Comparison of ENCODE assay signal across 12 cellular contexts in genomic region chr21:46058339-46059145, GRCh38. TPM values are rescaled to one million over a fixed set of nuclear protein-coding genes. Genes with fewer than 3 reads are reported as not detected.
DNase-seq lines count a peak whose midpoint lies in the region; ATAC-seq and TF ChIP-seq lines count a peak whose summit lies in the region.
"Had no signal": no experiment of that assay in that cellular context is flagged by ENCODE, and none has a peak within 500 bp of the region (broad histone marks: within the 10 kb centered on the region; RNA-seq: fewer than 3 reads in every experiment).

No MANE protein-coding gene starts in this region.

- H3K14ac ChIP-seq in trophoblast cell (ENCODE audit: low read length): no peak overlapping the region

- H2AFZ ChIP-seq in Loucy (ENCODE audit: low read length) (no peak overlapping the region), trophoblast cell (ENCODE audit: insufficient read depth, low read length, poor library complexity) (no peak overlapping the region)

- no peak overlapping the region for H4K91ac ChIP-seq in trophoblast cell (ENCODE audit: low read depth, low read length)

- peaks cover 39% of the 10 kb centered on the region for H3K9me3 ChIP-seq in AG04450 (ENCODE audit: control insufficient read depth, insufficient read depth, low read length)
- H3K9me3 ChIP-seq in Loucy (ENCODE audit: insufficient read depth, low read depth, low read length): peaks cover 20% of the 10 kb centered on the region; the same call in 1 of the 2 replicates
- H3K9me3 ChIP-seq in trophoblast cell (ENCODE audit: insufficient read depth, low read depth, low read length): peaks cover 32% of the 10 kb centered on the region
- H3K9me3 ChIP-seq in body of pancreas: no peaks in the 10 kb centered on the region

- no peaks in the 10 kb centered on the region for H3K27me3 ChIP-seq in AG04450 (ENCODE audit: control insufficient read depth, insufficient read depth, low read length)
- no peaks in the 10 kb centered on the region for H3K27me3 ChIP-seq in Loucy (ENCODE audit: insufficient read depth, low read length, poor library complexity, severe bottlenecking)
- no peaks in the 10 kb centered on the region for H3K27me3 ChIP-seq in trophoblast cell (ENCODE audit: insufficient read depth, low read length)
- H3K27me3 ChIP-seq in body of pancreas: no peaks in the 10 kb centered on the region

- no peak overlapping the region for H2BK12ac ChIP-seq in trophoblast cell (ENCODE audit: low read length)

- no peaks in the 10 kb centered on the region for H4K20me1 ChIP-seq in Loucy (ENCODE audit: insufficient read depth, low read length, poor library complexity, severe bottlenecking)

- no peak overlapping the region for H3K23ac ChIP-seq in trophoblast cell (ENCODE audit: low read length)

- POLR2A ChIA-PET in AG04450 (lab: Yijun Ruan, JAX): no interaction called here

- H3K27me3 Mint-ChIP-seq in endothelial cell (ENCODE audit: unreplicated experiment): peaks cover 18% of the 10 kb centered on the region

- H3K4me3 Mint-ChIP-seq in endothelial cell (ENCODE audit: unreplicated experiment): peak overlapping the region; percentile 23

- CTCF ChIA-PET in AG04450 (lab: Charles Lee): no interaction called here

- no peak overlapping the region for H3K18ac ChIP-seq in trophoblast cell (ENCODE audit: low read length)

- H3K79me1 ChIP-seq in trophoblast cell (ENCODE audit: low read length): no peaks in the 10 kb centered on the region

- H3F3A ChIP-seq in Loucy (ENCODE audit: low read depth): no peaks in the 10 kb centered on the region

- H3K4me3 ChIP-seq in AG04450 (ENCODE audit: low read depth, low read length) (no peak overlapping the region), Loucy (ENCODE audit: low read length, poor library complexity, severe bottlenecking) (no peak overlapping the region), trophoblast cell (ENCODE audit: low read depth, low read length) (peak overlapping the region; percentile 10), body of pancreas (no peak overlapping the region)

- no peak overlapping the region for H2BK120ac ChIP-seq in trophoblast cell (ENCODE audit: insufficient read depth, low read length, poor library complexity)

- H3K36me3 ChIP-seq in Loucy (ENCODE audit: insufficient read depth, low read length) (no peaks in the 10 kb centered on the region), trophoblast cell (ENCODE audit: control insufficient read depth in 1 of 2, insufficient read depth in 2 of 2, low read length in 2 of 2) (no peaks in the 10 kb centered on the region), body of pancreas (replicated peaks in 1 of 2; ENCODE audit: insufficient read depth in 1 of 2, low read depth in 2 of 2) (no peaks in the 10 kb centered on the region)

- H3K4ac ChIP-seq in trophoblast cell (ENCODE audit: low read depth, low read length): no peak overlapping the region

- no peak overlapping the region for H2AK5ac ChIP-seq in trophoblast cell (ENCODE audit: low read length)

- H4K12ac ChIP-seq in trophoblast cell (ENCODE audit: low read depth, low read length): no peak overlapping the region

- DNase-seq in AG04450 (ENCODE audit: low read depth, low spot score): no peak
- DNase-seq in endothelial cell (ENCODE audit: low spot score): no peak
- no peak for DNase-seq in trophoblast cell
- DNase-seq in SKM-1 treated with dmso at 0.1 percent for 144 hours (lab: John Stamatoyannopoulos, UW; ENCODE audit: unreplicated experiment): no peak
- no peak for DNase-seq in body of pancreas
- DNase-seq in NCI-H1092 (lab: John Stamatoyannopoulos, UW): no peak
- DNase-seq in substantia nigra (lab: John Stamatoyannopoulos, UW): no peak
- DNase-seq: activated CD4-positive, alpha-beta T cell treated with anti-CD3 and anti-CD28 coated beads, Interleukin-2, amount 50 U/mL, for 4 hours; dermis blood vessel endothelial cell; foreskin fibroblast had no signal

- H3K4me1 ChIP-seq in Loucy (ENCODE audit: insufficient read depth, low read length, poor library complexity, severe bottlenecking): peaks cover 15% of the 10 kb centered on the region
- H3K4me1 ChIP-seq in trophoblast cell (ENCODE audit: control insufficient read depth in 1 of 2, insufficient read depth in 2 of 2, low read length in 2 of 2): no peaks in the 10 kb centered on the region
- H3K4me1 ChIP-seq in body of pancreas: no peaks in the 10 kb centered on the region

- H3K4me2 ChIP-seq in Loucy (ENCODE audit: low read depth, low read length, poor library complexity, severe bottlenecking) (peak overlapping the region; percentile 86), trophoblast cell (ENCODE audit: low read length) (no peak overlapping the region)

- no CpG with 5 or more reads among the region's 11 CpGs for WGBS in trophoblast cell (ENCODE audit: extremely low coverage, insufficient coverage, insufficient read length)
- WGBS in body of pancreas, 2 donors: 73 to 87% methylated on average over 9 to 11 of the region's 11 CpGs

- peaks cover 23% of the 10 kb centered on the region for H3K36me3 Mint-ChIP-seq in endothelial cell (ENCODE audit: low read depth, unreplicated experiment)

- intact Hi-C loops in body of pancreas (cut with DNase I): no loop called here

- no peak for TF ChIP-seq CTCF in AG04450 (IDR thresholded peaks at IDR 0.05; ENCODE audit: low read depth, low read length)
- TF ChIP-seq CTCF in Loucy (conservative IDR thresholded peaks at IDR 0.05; ENCODE audit: low read length): no peak
- no peak for TF ChIP-seq CTCF in endothelial cell (IDR thresholded peaks at IDR 0.05; ENCODE audit: unreplicated experiment)
- TF ChIP-seq CTCF in body of pancreas (IDR thresholded peaks at IDR 0.05): no peak

- H4K8ac ChIP-seq in trophoblast cell (ENCODE audit: low read depth, low read length): no peak overlapping the region

- H3K9ac ChIP-seq in Loucy (ENCODE audit: low read depth, low read length, poor library complexity, severe bottlenecking) (no peak overlapping the region), trophoblast cell (ENCODE audit: low read length) (no peak overlapping the region)

- H3K27ac ChIP-seq in AG04450 (ENCODE audit: low read depth, low read length) (peak overlapping the region; percentile 21), trophoblast cell (ENCODE audit: low read depth, low read length) (no peak overlapping the region), body of pancreas (no peak overlapping the region), substantia nigra (ENCODE audit: low read depth, low read length, poor library complexity, severe bottlenecking) (no peak overlapping the region)

- no peak for TF ChIP-seq POLR2A in body of pancreas (IDR thresholded peaks at IDR 0.05)

- H2BK5ac ChIP-seq in trophoblast cell (ENCODE audit: low read depth, low read length, poor library complexity): no peak overlapping the region

- H3K27ac Mint-ChIP-seq in endothelial cell (ENCODE audit: unreplicated experiment): peak overlapping the region; percentile 31

- no peaks in the 10 kb centered on the region for H3K9me2 ChIP-seq in Loucy (replicated peaks; ENCODE audit: low read depth, low read length)

- no peaks in the 10 kb centered on the region for H3K79me2 ChIP-seq in Loucy (ENCODE audit: insufficient read depth, low read length)
- no peaks in the 10 kb centered on the region for H3K79me2 ChIP-seq in trophoblast cell (ENCODE audit: control insufficient read depth, insufficient read depth, low read length, poor library complexity)

- no peak for ATAC-seq in body of pancreas
- ATAC-seq: naive thymus-derived CD4-positive, alpha-beta T cell had no signal

- H3K9me3 Mint-ChIP-seq in endothelial cell (ENCODE audit: unreplicated experiment): peaks cover 11% of the 10 kb centered on the region

- H3K4me1 Mint-ChIP-seq in endothelial cell (ENCODE audit: unreplicated experiment): peaks cover 3% of the 10 kb centered on the region

RNA-seq across cellular contexts. Expression of gene COL6A2, which starts 39.4 kb away (rescaled TPM):
- polyA plus RNA-seq in AG04450 (2011; rRNA removed): 454 and 676 TPM in 2 replicates
- polyA minus RNA-seq in AG04450 (2011; rRNA and poly(A)+ RNA removed): 266 and 343 TPM in 2 replicates
- total RNA-seq in endothelial cell (ENCODE audit: unreplicated experiment): 378 TPM
- polyA plus RNA-seq in trophoblast cell (2013): 53.6 and 55.1 TPM in 2 replicates
- total RNA-seq in body of pancreas: 100 to 1,000 TPM in 1 of 2 donors, 10 to 100 TPM in 1; 72.1 to 339 TPM
